ENCODE assay signal across 18 cellular contexts in genomic region chr9:94852373-94852772, GRCh38.
DNase-seq lines count a peak whose midpoint lies in the region; ATAC-seq, FAIRE-seq and TF ChIP-seq lines count a peak whose summit lies in the region.
"Had no signal": no experiment of that assay in that cellular context is flagged by ENCODE, and none has a peak within 500 bp of the region (broad histone marks: within the 10 kb centered on the region; RNA-seq: fewer than 3 reads in every experiment).

No MANE protein-coding gene starts in this region.

- H3K9me3 Mint-ChIP-seq in nephron progenitor cell: no peaks in the 10 kb centered on the region
- H3K9me3 Mint-ChIP-seq: CD4-positive, alpha-beta memory T cell; GM23338; IgD-negative memory B cell had no signal

- no peaks in the 10 kb centered on the region for H3K27me3 ChIP-seq in HepG2 (ENCODE audit: control insufficient read depth in 1 of 2, insufficient read depth in 2 of 2, low read length in 2 of 2)
- no peaks in the 10 kb centered on the region for H3K27me3 ChIP-seq in right lobe of liver

- H3K4me1 ChIP-seq in HepG2 (ENCODE audit: insufficient read depth, low read length): peaks cover 45% of the 10 kb centered on the region
- peaks cover 0 to 12% (median 0%) of the 10 kb centered on the region in 4 donors for H3K4me1 ChIP-seq in right lobe of liver

- 56% methylated on average over 4 of the region's 4 CpGs for WGBS in HepG2 (ENCODE audit: low lambda C conversion rate)
- 92% methylated on average over 4 of the region's 4 CpGs for WGBS in right lobe of liver (ENCODE audit: insufficient coverage, low coverage, low lambda C conversion rate, missing lambda C conversion rate)

- H3K4me2 ChIP-seq in HepG2 (ENCODE audit: low read depth, low read length): peak overlapping the region; percentile 49; the same call in 1 of the 2 replicates
- H3K4me2 ChIP-seq: GM23338 had no signal

- no peak overlapping the region for H3K4me3 ChIP-seq in HepG2 (replicated peaks in 1 of 3; ENCODE audit: insufficient read depth in 1 of 3, low read depth in 2 of 3, low read length in 3 of 3)
- no peak overlapping the region for H3K4me3 ChIP-seq in right lobe of liver
- H3K4me3 ChIP-seq: GM23338 had no signal

- TF ChIP-seq CTCF in HepG2 (CRISPR knock-in tag; IDR thresholded peaks at IDR 0.05): 0 out of 2 replicates have a peak, but pooled peaks have one; percentile 9
- no peak for TF ChIP-seq CTCF in right lobe of liver (IDR thresholded peaks at IDR 0.05)
- no peak for TF ChIP-seq CTCF in nephron progenitor cell (IDR thresholded peaks at IDR 0.05)

- no peak; the same call in 2 of the 3 replicates for ATAC-seq in HepG2
- no peak for ATAC-seq in right lobe of liver
- ATAC-seq in T-helper 17 cell: no peak
- ATAC-seq in Right ventricle myocardium inferior: no peak
- ATAC-seq: GM23338 had no signal

- 0 out of 4 replicates have a peak, but pooled peaks of 1 of the 2 experiments have one; percentile 33 for TF ChIP-seq EP300 in HepG2 (IDR thresholded peaks at IDR 0.05; ENCODE audit: low read depth in 2 of 2, low read length in 2 of 2)
- TF ChIP-seq EP300 in HepG2 (CRISPR knock-in tag; IDR thresholded peaks at IDR 0.05; ENCODE audit: borderline replicate concordance): no peak

- TF ChIP-seq POLR2A in HepG2 (IDR thresholded peaks at IDR 0.05; ENCODE audit: insufficient read depth in 1 of 2, low read depth in 2 of 2, low read length in 2 of 2) (no peak), right lobe of liver (IDR thresholded peaks at IDR 0.05) (no peak)

- H3K27me3 Mint-ChIP-seq in T-helper 17 cell: no peaks in the 10 kb centered on the region
- H3K27me3 Mint-ChIP-seq in nephron progenitor cell (ENCODE audit: low read depth, poor library complexity): no peaks in the 10 kb centered on the region
- H3K27me3 Mint-ChIP-seq: CD4-positive, alpha-beta memory T cell; IgD-negative memory B cell had no signal

- H3K4me3 Mint-ChIP-seq in T-helper 17 cell (no peak overlapping the region), nephron progenitor cell (peak overlapping the region; percentile 7)
- H3K4me3 Mint-ChIP-seq: CD4-positive, alpha-beta memory T cell; GM23338; IgD-negative memory B cell had no signal

- H3K79me2 ChIP-seq in HepG2 (ENCODE audit: insufficient read depth, low read length): no peaks in the 10 kb centered on the region

- H3K27ac Mint-ChIP-seq in T-helper 17 cell (peak overlapping the region; percentile 4), nephron progenitor cell (no peak overlapping the region)
- H3K27ac Mint-ChIP-seq: CD4-positive, alpha-beta memory T cell; GM23338; IgD-negative memory B cell had no signal

- CTCF ChIA-PET in HepG2 (lab: Yijun Ruan, JAX; ENCODE audit: low intra/inter-chr PET ratio, low total read pairs): no interaction called here

- no peaks in the 10 kb centered on the region for H4K20me1 ChIP-seq in HepG2 (ENCODE audit: insufficient read depth, low read length)

- no TSS peak for BruUV-seq in HepG2 (replicated peaks; lab: Mats Ljungman, UMichigan)

- H2AFZ ChIP-seq in HepG2 (ENCODE audit: low read length): no peak overlapping the region
- H2AFZ ChIP-seq: GM23338 had no signal

- H3K9ac ChIP-seq in HepG2 (ENCODE audit: insufficient read depth, low read depth, low read length): peak overlapping the region; percentile 35; the same call in 1 of the 2 replicates

- H3K36me3 Mint-ChIP-seq in T-helper 17 cell (ENCODE audit: low read depth): peaks cover 2% of the 10 kb centered on the region
- H3K36me3 Mint-ChIP-seq in nephron progenitor cell (ENCODE audit: low read depth): no peaks in the 10 kb centered on the region

- H3K4me1 Mint-ChIP-seq in T-helper 17 cell (peaks cover 14% of the 10 kb centered on the region), nephron progenitor cell (peaks cover 20% of the 10 kb centered on the region)

- POLR2A ChIA-PET in HepG2 (lab: Yijun Ruan, JAX): interaction anchor here (0.5 to 1.8 kb wide), 2 partner anchors 12 to 22 kb away, joined by 3 to 6 read pairs; no protein-coding TSS in a partner anchor

- H3K36me3 ChIP-seq in HepG2 (replicated peaks in 1 of 2; ENCODE audit: control insufficient read depth in 1 of 2, insufficient read depth in 2 of 2, low read length in 2 of 2) (no peaks in the 10 kb centered on the region), right lobe of liver (no peaks in the 10 kb centered on the region)

- peak; percentile 36 for FAIRE-seq in HepG2 (lab: Jason Lieb, UNC)
- FAIRE-seq: A204.1, G401.6, GM12891, H54 had no signal

- TF ChIP-seq RAD21 in HepG2 (CRISPR knock-in tag; IDR thresholded peaks at IDR 0.05): no peak

- no peaks in the 10 kb centered on the region for H3K9me3 ChIP-seq in HepG2 (ENCODE audit: low read length)
- H3K9me3 ChIP-seq in right lobe of liver: no peaks in the 10 kb centered on the region
- H3K9me3 ChIP-seq in T-helper 17 cell (ENCODE audit: control insufficient read depth, low read length, poor library complexity, severe bottlenecking): no peaks in the 10 kb centered on the region

- H3K27ac ChIP-seq in HepG2 (ENCODE audit: extremely low read length, insufficient read depth, low read length) (peak overlapping the region; percentile 83), right lobe of liver (no peak overlapping the region)
- H3K27ac ChIP-seq: C4-2B, HL-60 had no signal

- intact Hi-C loops in HepG2 (cut with micrococcal nuclease; ENCODE audit: unreplicated experiment) (loop anchor here (10.0 kb wide), 2 partner anchors 68 to 128 kb away; partner anchors contain the start of gene AOPEP), right lobe of liver (cut with DNase I) (no loop called here), Right ventricle myocardium inferior (cut with DNase I) (no loop called here)

- peak; percentile 46 for DNase-seq in HepG2 (ENCODE audit: low spot score)
- DNase-seq in right lobe of liver: no peak
- DNase-seq in T-helper 17 cell: no peak
- DNase-seq in nephron progenitor cell: no peak
- no peak for DNase-seq in CD1c-positive myeloid dendritic cell (ENCODE audit: extremely low spot score)
- no peak for DNase-seq in Right ventricle myocardium inferior (ENCODE audit: missing footprints)
- DNase-seq: AML-193; CD4-positive, alpha-beta memory T cell; HCEC 1CT; KBM-7 had no signal

- in situ Hi-C loops in HepG2 (cut with HindIII; ENCODE audit: extremely low pct_ligation_motif_present, low pct_unique_long_range_greater_than_20kb): no loop called here

TF ChIP-seq in HepG2, 621 proteins besides CTCF, POLR2A, EP300 and RAD21 (continues in another document):
- TF ChIP-seq ZMYM4 (CRISPR knock-in tag; IDR thresholded peaks at IDR 0.05): peak; percentile 41; the same call in 1 of the 2 replicates
- TF ChIP-seq THAP11 (CRISPR knock-in tag; IDR thresholded peaks at IDR 0.05): 0 out of 2 replicates have a peak, but pooled peaks have one; percentile 23
- 0 out of 2 replicates have a peak, but pooled peaks have one; percentile 54 for TF ChIP-seq KDM4B (CRISPR knock-in tag; IDR thresholded peaks at IDR 0.05)
- TF ChIP-seq ETV5 (CRISPR knock-in tag; IDR thresholded peaks at IDR 0.05; ENCODE audit: borderline replicate concordance): no peak
- peak; percentile 20; the same call in 1 of the 2 replicates for TF ChIP-seq ZNF331 (CRISPR knock-in tag; IDR thresholded peaks at IDR 0.05)
- peak; percentile 70 for TF ChIP-seq ARID5B (CRISPR knock-in tag; IDR thresholded peaks at IDR 0.05)
- peak; percentile 54 for TF ChIP-seq CEBPG (CRISPR knock-in tag; IDR thresholded peaks at IDR 0.05)
- peak; percentile 56 for TF ChIP-seq SAP130 (CRISPR knock-in tag; IDR thresholded peaks at IDR 0.05; ENCODE audit: low read depth)
- 0 out of 2 replicates have a peak, but pooled peaks have one; percentile 12 for TF ChIP-seq FOXP4 (CRISPR knock-in tag; IDR thresholded peaks at IDR 0.05)
- no peak for TF ChIP-seq FOXA1 (IDR thresholded peaks at IDR 0.05)
- peak; percentile 85 for TF ChIP-seq FOXA1 (CRISPR knock-in tag; IDR thresholded peaks at IDR 0.05)
- 0 out of 2 replicates have a peak, but pooled peaks have one; percentile 33 for TF ChIP-seq BCL6 (CRISPR knock-in tag; IDR thresholded peaks at IDR 0.05)
